In the genomic region with DNA sequence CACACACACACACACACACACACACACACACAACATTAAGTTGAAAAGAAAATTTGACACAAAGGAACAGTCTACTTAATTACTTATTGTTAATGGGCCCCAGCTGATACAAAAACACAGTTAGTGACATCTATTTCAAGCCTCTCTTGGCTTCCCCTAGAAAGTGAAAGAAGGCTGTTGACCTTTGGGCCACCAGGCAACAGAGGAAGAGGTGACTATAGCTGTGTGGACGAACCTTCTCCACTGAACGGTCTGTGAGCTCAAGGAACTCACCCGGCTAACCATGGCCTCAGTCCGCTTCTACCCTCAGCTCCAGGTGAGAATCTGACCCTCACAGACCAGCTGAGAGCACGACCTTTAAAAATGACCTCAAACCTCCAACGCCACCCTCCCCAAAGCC, we compare ENCODE assay signal across 22 cellular contexts. TPM values are rescaled to one million over a fixed set of nuclear protein-coding genes. Genes with fewer than 3 reads are reported as not detected.
"Had no signal": no experiment of that assay in that cellular context is flagged by ENCODE, and none has a peak within 500 bp of the region (broad histone marks: within the 10 kb centered on the region; RNA-seq: fewer than 3 reads in every experiment).

No MANE protein-coding gene starts in this region.

- H3K9me3 ChIP-seq: esophagus squamous epithelium, mucosa of descending colon, psoas muscle had no signal

- H3K4me3 ChIP-seq: esophagus squamous epithelium, mucosa of descending colon, neural progenitor cell, psoas muscle, skin epidermis had no signal

- H3K27me3 Mint-ChIP-seq: activated CD4-positive, alpha-beta T cell treated with anti-CD3 and anti-CD28 coated beads, Interleukin-2, amount 10 ng/mL, durations not matched to agents 7 days and 5 days; activated naive CD4-positive, alpha-beta T cell treated with anti-CD3 and anti-CD28 coated beads, Interleukin-2, amount 10 ng/mL, durations not matched to agents 7 days and 5 days had no signal

- H3K4me1 Mint-ChIP-seq: activated CD4-positive, alpha-beta T cell treated with anti-CD3 and anti-CD28 coated beads, Interleukin-2, amount 10 ng/mL, durations not matched to agents 7 days and 5 days; activated naive CD4-positive, alpha-beta T cell treated with anti-CD3 and anti-CD28 coated beads, Interleukin-2, amount 10 ng/mL, durations not matched to agents 7 days and 5 days; activated naive CD8-positive, alpha-beta T cell treated with anti-CD3 and anti-CD28 coated beads, Interleukin-2, amount 50 U/mL, for 24 hours; stimulated activated naive CD8-positive, alpha-beta T cell treated with anti-CD3 and anti-CD28 coated beads, Interleukin-15, amount 100 ng/mL, for 72 hours had no signal

- H3K27ac Mint-ChIP-seq: activated CD8-positive, alpha-beta T cell treated with anti-CD3 and anti-CD28 coated beads, Interleukin-2, amount 10 ng/mL, durations not matched to agents 7 days and 5 days; activated naive CD4-positive, alpha-beta T cell treated with anti-CD3 and anti-CD28 coated beads, Interleukin-2, amount 10 ng/mL, durations not matched to agents 7 days and 5 days; activated naive CD8-positive, alpha-beta T cell treated with anti-CD3 and anti-CD28 coated beads, Interleukin-2, amount 50 U/mL, for 24 hours; activated T-cell treated with anti-CD3 and anti-CD28 coated beads, Interleukin-2, amount 50 U/mL, for 24 hours; effector memory CD8-positive, alpha-beta T cell; naive B cell; neural progenitor cell; stimulated activated naive CD8-positive, alpha-beta T cell treated with anti-CD3 and anti-CD28 coated beads, Interleukin-15, amount 100 ng/mL, for 72 hours; type B pancreatic cell had no signal

- H3K4me2 ChIP-seq: neural progenitor cell had no signal

- H3K9me3 Mint-ChIP-seq: activated CD4-positive, alpha-beta T cell treated with anti-CD3 and anti-CD28 coated beads, Interleukin-2, amount 10 ng/mL, durations not matched to agents 7 days and 5 days; activated naive CD8-positive, alpha-beta T cell treated with anti-CD3 and anti-CD28 coated beads, Interleukin-2, amount 50 U/mL, for 24 hours; activated T-cell treated with anti-CD3 and anti-CD28 coated beads, Interleukin-2, amount 50 U/mL, for 24 hours; brain; neural progenitor cell; stimulated activated naive CD8-positive, alpha-beta T cell treated with anti-CD3 and anti-CD28 coated beads, Interleukin-15, amount 100 ng/mL, for 72 hours; type B pancreatic cell had no signal

- ATAC-seq: activated CD4-positive, CD25-positive, alpha-beta regulatory T cell treated with anti-CD3 and anti-CD28 coated beads, Interleukin-2, amount 50 U/mL, for 24 hours; activated CD8-positive, alpha-beta T cell treated with anti-CD3 and anti-CD28 coated beads, Interleukin-2, amount 10 ng/mL, durations not matched to agents 7 days and 5 days; activated naive CD8-positive, alpha-beta T cell treated with anti-CD3 and anti-CD28 coated beads, Interleukin-2, amount 50 U/mL, for 24 hours; effector memory CD8-positive, alpha-beta T cell; psoas muscle; right cardiac atrium; stimulated activated naive CD8-positive, alpha-beta T cell treated with anti-CD3 and anti-CD28 coated beads, Interleukin-15, amount 100 ng/mL, for 72 hours had no signal

- H3K27ac ChIP-seq: esophagus squamous epithelium, neural progenitor cell, psoas muscle, skin epidermis had no signal

- DNase-seq: activated CD4-positive, alpha-beta T cell treated with anti-CD3 and anti-CD28 coated beads, Interleukin-2, amount 10 ng/mL, durations not matched to agents 7 days and 5 days; activated CD8-positive, alpha-beta T cell treated with anti-CD3 and anti-CD28 coated beads, Interleukin-2, amount 10 ng/mL, durations not matched to agents 7 days and 5 days; activated effector memory CD4-positive, alpha-beta T cell treated with Interleukin-2 at 50 U/mL for 16 hours; activated naive CD4-positive, alpha-beta T cell treated with anti-CD3 and anti-CD28 coated beads, Interleukin-2, amount 10 ng/mL, durations not matched to agents 7 days and 5 days; activated naive CD8-positive, alpha-beta T cell treated with anti-CD3 and anti-CD28 coated beads, Interleukin-2, amount 50 U/mL, for 24 hours; activated T-cell treated with anti-CD3 and anti-CD28 coated beads, Interleukin-2, amount 50 U/mL, for 24 hours; anterior cingulate cortex; effector memory CD8-positive, alpha-beta T cell; esophagus squamous epithelium; mesenchymal stem cell; naive B cell; psoas muscle; right cardiac atrium; stimulated activated naive CD8-positive, alpha-beta T cell treated with anti-CD3 and anti-CD28 coated beads, Interleukin-15, amount 100 ng/mL, for 72 hours had no signal

- H3K36me3 ChIP-seq: esophagus squamous epithelium, neural progenitor cell had no signal

- H3K9ac ChIP-seq: neural progenitor cell had no signal

- H2AFZ ChIP-seq: neural progenitor cell had no signal

- H3K4me1 ChIP-seq: esophagus squamous epithelium, psoas muscle had no signal

- H3K4me3 Mint-ChIP-seq: activated CD4-positive, alpha-beta T cell treated with anti-CD3 and anti-CD28 coated beads, Interleukin-2, amount 10 ng/mL, durations not matched to agents 7 days and 5 days; activated CD8-positive, alpha-beta T cell treated with anti-CD3 and anti-CD28 coated beads, Interleukin-2, amount 10 ng/mL, durations not matched to agents 7 days and 5 days; activated naive CD4-positive, alpha-beta T cell treated with anti-CD3 and anti-CD28 coated beads, Interleukin-2, amount 10 ng/mL, durations not matched to agents 7 days and 5 days; activated naive CD8-positive, alpha-beta T cell treated with anti-CD3 and anti-CD28 coated beads, Interleukin-2, amount 50 U/mL, for 24 hours; activated T-cell treated with anti-CD3 and anti-CD28 coated beads, Interleukin-2, amount 50 U/mL, for 24 hours; brain; effector memory CD8-positive, alpha-beta T cell; naive B cell; stimulated activated naive CD8-positive, alpha-beta T cell treated with anti-CD3 and anti-CD28 coated beads, Interleukin-15, amount 100 ng/mL, for 72 hours; type B pancreatic cell had no signal

- H3K36me3 Mint-ChIP-seq: activated naive CD4-positive, alpha-beta T cell treated with anti-CD3 and anti-CD28 coated beads, Interleukin-2, amount 10 ng/mL, durations not matched to agents 7 days and 5 days; brain; naive B cell; neural progenitor cell; type B pancreatic cell had no signal

RNA-seq across cellular contexts. Expression of gene CALN1, which starts 32.9 kb away (rescaled TPM):
- total RNA-seq: activated CD4-positive, alpha-beta T cell treated with anti-CD3 and anti-CD28 coated beads, Interleukin-2, amount 10 ng/mL, durations not matched to agents 7 days and 5 days; activated CD8-positive, alpha-beta T cell treated with anti-CD3 and anti-CD28 coated beads, Interleukin-2, amount 10 ng/mL, durations not matched to agents 7 days and 5 days; glomerular endothelial cell; mucosa of descending colon; osteoblast; right cardiac atrium had no signal
- polyA plus RNA-seq: right cardiac atrium had no signal
